Comparison of ENCODE assay signal across 2 cellular contexts in genomic region chr22:30555282-30556210, GRCh38.
TF ChIP-seq lines count a peak whose summit lies in the region.

No MANE protein-coding gene starts in this region.

TF ChIP-seq in HCT116, 20 proteins besides CTCF, POLR2A, EP300 and RAD21:
- no peak for TF ChIP-seq EZH2 (IDR thresholded peaks at IDR 0.05)
- no peak for TF ChIP-seq EGR1 (IDR thresholded peaks at IDR 0.05; ENCODE audit: low read depth)
- no peak for TF ChIP-seq ELF1 (IDR thresholded peaks at IDR 0.05; ENCODE audit: borderline replicate concordance, low read depth)
- no peak for TF ChIP-seq EZH2phosphoT487 (IDR thresholded peaks at IDR 0.05; ENCODE audit: borderline replicate concordance)
- no peak for TF ChIP-seq ZBTB33 (IDR thresholded peaks at IDR 0.05; ENCODE audit: extremely low read depth, insufficient replicate concordance, low read length)
- no peak for TF ChIP-seq REST (IDR thresholded peaks at IDR 0.05; ENCODE audit: low read depth)
- no peak for TF ChIP-seq ZFX (IDR thresholded peaks at IDR 0.05)
- TF ChIP-seq SP1 (IDR thresholded peaks at IDR 0.05; ENCODE audit: low read depth): no peak
- TF ChIP-seq SIN3A (IDR thresholded peaks at IDR 0.05; ENCODE audit: low read depth): no peak
- no peak for TF ChIP-seq MAX (IDR thresholded peaks at IDR 0.05)
- no peak for TF ChIP-seq ATF3 (IDR thresholded peaks at IDR 0.05)
- no peak for TF ChIP-seq FOSL1 (IDR thresholded peaks at IDR 0.05; ENCODE audit: low read depth)
- TF ChIP-seq YY1 (IDR thresholded peaks at IDR 0.05; ENCODE audit: extremely low read depth, insufficient replicate concordance, low read depth, low read length): no peak
- no peak for TF ChIP-seq ZNF274 (IDR thresholded peaks at IDR 0.05; ENCODE audit: low read depth, low read length)
- no peak for TF ChIP-seq SRF (IDR thresholded peaks at IDR 0.05; ENCODE audit: low read depth)
- no peak for TF ChIP-seq POLR2AphosphoS5 (IDR thresholded peaks at IDR 0.05; ENCODE audit: low read depth, low read length)
- no peak for TF ChIP-seq TCF7L2 (IDR thresholded peaks at IDR 0.05; ENCODE audit: borderline replicate concordance, extremely low read depth, insufficient read depth, insufficient read length)
- no peak for TF ChIP-seq CBX3 (IDR thresholded peaks at IDR 0.05; ENCODE audit: low read depth)
- no peak for TF ChIP-seq CEBPB (IDR thresholded peaks at IDR 0.05; ENCODE audit: low read depth)

TF ChIP-seq in H1, 55 proteins besides CTCF, POLR2A, EP300 and RAD21:
- no peak for TF ChIP-seq BCL11A (IDR thresholded peaks at IDR 0.05; ENCODE audit: low read depth in 2 of 2, low read length in 2 of 2)
- TF ChIP-seq EZH2 (IDR thresholded peaks at IDR 0.05; ENCODE audit: low read depth, low read length, severe bottlenecking): no peak
- no peak for TF ChIP-seq CHD7 (IDR thresholded peaks at IDR 0.05; ENCODE audit: insufficient replicate concordance, low read length)
- no peak for TF ChIP-seq FOSL1 (IDR thresholded peaks at IDR 0.05; ENCODE audit: insufficient read depth, low read depth, low read length)
- no peak for TF ChIP-seq RFX5 (IDR thresholded peaks at IDR 0.05; ENCODE audit: borderline replicate concordance, low read depth, low read length)
- no peak for TF ChIP-seq POLR2AphosphoS5 (IDR thresholded peaks at IDR 0.05; ENCODE audit: low read depth, low read length)
- no peak for TF ChIP-seq ZNF274 (IDR thresholded peaks at IDR 0.05; ENCODE audit: borderline replicate concordance, extremely low read depth, low read length)
- TF ChIP-seq ASH2L (IDR thresholded peaks at IDR 0.05; ENCODE audit: low read length): no peak
- TF ChIP-seq TAF7 (optimal IDR thresholded peaks at IDR 0.05; ENCODE audit: borderline replicate concordance, low read depth, low read length): no peak
- TF ChIP-seq POU5F1 (IDR thresholded peaks at IDR 0.05; ENCODE audit: low read depth, low read length): no peak
- TF ChIP-seq CTBP2 (IDR thresholded peaks at IDR 0.05; ENCODE audit: borderline replicate concordance, insufficient read depth, insufficient read length, low read length): no peak
- TF ChIP-seq BRCA1 (IDR thresholded peaks at IDR 0.05; ENCODE audit: low read depth, low read length): no peak
- no peak for TF ChIP-seq KDM5A (IDR thresholded peaks at IDR 0.05; ENCODE audit: low read length)
- TF ChIP-seq GTF2F1 (IDR thresholded peaks at IDR 0.05; ENCODE audit: borderline replicate concordance, low read depth, low read length): no peak
- TF ChIP-seq MAX (IDR thresholded peaks at IDR 0.05): no peak
- no peak for TF ChIP-seq EGR1 (IDR thresholded peaks at IDR 0.05; ENCODE audit: borderline replicate concordance, low read depth, low read length)
- TF ChIP-seq SUZ12 (IDR thresholded peaks at IDR 0.05; ENCODE audit: low read length): no peak
